ENCODE assay signal across 27 cellular contexts in genomic region chrX:16416588-16416987, GRCh38.
"Had no signal": no experiment of that assay in that cellular context is flagged by ENCODE, and none has a peak within 500 bp of the region (broad histone marks: within the 10 kb centered on the region; RNA-seq: fewer than 3 reads in every experiment).

No MANE protein-coding gene starts in this region.

- H3K27ac ChIP-seq: left lung, lower lobe of right lung, pancreas, prostate gland, sigmoid colon, spleen, suprapubic skin, thoracic aorta, tibial artery, upper lobe of right lung had no signal

- DNase-seq: immature natural killer cell; kidney; left colon; left lung; lower lobe of right lung; mammary epithelial cell; mesenchymal stem cell; naive thymus-derived CD8-positive, alpha-beta T cell; nucleus accumbens; pancreas; posterior cingulate gyrus; retina; right cardiac atrium; sigmoid colon; small intestine; spleen; stimulated activated CD4-positive, alpha-beta T cell treated with anti-CD3 and anti-CD28 coated beads, Interleukin-4, amount 100 ng/mL, for 24 hours; stimulated activated naive CD4-positive, alpha-beta T cell; tibial artery; trophoblast cell; upper lobe of right lung had no signal

- H3K4me3 ChIP-seq: left lung, lower lobe of right lung, pancreas, prostate gland, sigmoid colon, spleen, suprapubic skin, thoracic aorta, tibial artery, upper lobe of right lung had no signal

- H3K27me3 ChIP-seq: left lung, sigmoid colon, suprapubic skin, tibial artery, upper lobe of right lung had no signal

- H3K36me3 ChIP-seq: left lung, lower lobe of right lung, pancreas, prostate gland, sigmoid colon, spleen, suprapubic skin, thoracic aorta, tibial artery, upper lobe of right lung had no signal

- ATAC-seq: left colon; left lung; lower lobe of right lung; naive thymus-derived CD8-positive, alpha-beta T cell; pancreas; right cardiac atrium; stimulated activated effector memory CD8-positive, alpha-beta T cell treated with anti-CD3 and anti-CD28 coated beads, Interleukin-12 subunit alpha, Interleukin-12 subunit beta, amount 100 ng/mL, for 72 hours; upper lobe of right lung had no signal

- FAIRE-seq: islet of Langerhans, kidney, small intestine, urothelium cell line had no signal

- H3K9me3 ChIP-seq: left lung, lower lobe of right lung, pancreas, prostate gland, sigmoid colon, suprapubic skin, thoracic aorta, upper lobe of right lung had no signal

- H3K4me1 ChIP-seq: left lung, lower lobe of right lung, pancreas, prostate gland, sigmoid colon, spleen, suprapubic skin, tibial artery, upper lobe of right lung had no signal
